Comparison of ENCODE assay signal across 9 cellular contexts in the genomic region with DNA sequence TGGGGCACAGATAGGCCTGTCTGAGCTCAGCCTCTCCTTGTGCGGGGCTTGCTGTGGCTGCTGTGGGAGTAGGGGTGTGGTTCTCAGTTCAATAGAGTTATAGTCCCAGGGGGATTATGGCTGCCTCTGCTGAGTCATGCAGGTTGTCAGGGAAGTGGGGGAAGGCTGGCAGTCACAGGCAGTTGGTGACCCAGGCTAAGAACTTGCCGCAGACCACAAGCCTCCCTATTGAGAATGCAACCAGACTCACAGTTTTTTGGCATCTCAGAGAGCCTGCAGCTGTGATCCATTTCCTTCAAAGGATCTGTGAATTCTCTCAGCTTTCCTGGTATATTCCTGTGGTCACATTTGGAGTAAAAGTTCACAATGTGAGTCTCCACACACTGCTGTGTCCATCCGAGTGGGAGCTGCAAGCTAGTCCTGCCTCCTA.
DNase-seq lines count a peak whose midpoint lies in the region; ATAC-seq and FAIRE-seq lines count a peak whose summit lies in the region.
"Had no signal": no experiment of that assay in that cellular context is flagged by ENCODE, and none has a peak within 500 bp of the region (broad histone marks: within the 10 kb centered on the region; RNA-seq: fewer than 3 reads in every experiment).

No MANE protein-coding gene starts in this region.

- no peaks in the 10 kb centered on the region for H3K36me3 ChIP-seq in skeletal muscle satellite cell (ENCODE audit: insufficient read depth, low read length)
- no peaks in the 10 kb centered on the region for H3K36me3 ChIP-seq in effector memory CD4-positive, alpha-beta T cell (ENCODE audit: control insufficient read depth, insufficient read depth, low read length)

- no peak overlapping the region for H3K27ac ChIP-seq in effector memory CD4-positive, alpha-beta T cell (ENCODE audit: insufficient read depth, low read length, poor library complexity, severe bottlenecking)

- no peaks in the 10 kb centered on the region for H3K27me3 Mint-ChIP-seq in activated naive CD8-positive, alpha-beta T cell treated with anti-CD3 and anti-CD28 coated beads for 36 hours

- H3K36me3 Mint-ChIP-seq in activated naive CD8-positive, alpha-beta T cell treated with anti-CD3 and anti-CD28 coated beads for 36 hours, result no peaks in the 10 kb centered on the region

- peak; percentile 94 for ATAC-seq in GM21423 (IDR thresholded peaks at IDR 0.05; ENCODE audit: unreplicated experiment)
- no peak for ATAC-seq in activated CD4-positive, CD25-positive, alpha-beta regulatory T cell treated with anti-CD3 and anti-CD28 coated beads, Interleukin-2, amount 50 U/mL, for 24 hours

- no peak overlapping the region for H3K4me3 Mint-ChIP-seq in activated naive CD8-positive, alpha-beta T cell treated with anti-CD3 and anti-CD28 coated beads for 36 hours

- H3K9me3 Mint-ChIP-seq in activated naive CD8-positive, alpha-beta T cell treated with anti-CD3 and anti-CD28 coated beads for 36 hours, result no peaks in the 10 kb centered on the region

- no peaks in the 10 kb centered on the region for H3K27me3 ChIP-seq in skeletal muscle satellite cell (ENCODE audit: control insufficient read depth, insufficient read depth, low read length)
- no peaks in the 10 kb centered on the region for H3K27me3 ChIP-seq in effector memory CD4-positive, alpha-beta T cell (replicated peaks; ENCODE audit: control insufficient read depth, insufficient read depth, low read length, poor library complexity, severe bottlenecking)

- H3K4me2 ChIP-seq in skeletal muscle satellite cell (ENCODE audit: low read length), result peak overlapping the region; percentile 52

- H3K27ac Mint-ChIP-seq in activated naive CD8-positive, alpha-beta T cell treated with anti-CD3 and anti-CD28 coated beads for 36 hours, result no peak overlapping the region

- FAIRE-seq in HTR-8/SVneo (lab: Jason Lieb, UNC), result no peak

- peaks cover 14% of the 10 kb centered on the region for H3K4me1 ChIP-seq in skeletal muscle satellite cell (ENCODE audit: control insufficient read depth, insufficient read depth, low read length)
- no peaks in the 10 kb centered on the region for H3K4me1 ChIP-seq in effector memory CD4-positive, alpha-beta T cell (ENCODE audit: control insufficient read depth, insufficient read depth, low read length, poor library complexity, severe bottlenecking)

- no peaks in the 10 kb centered on the region for H3K9me3 ChIP-seq in skeletal muscle satellite cell (replicated peaks; ENCODE audit: low read length)
- H3K9me3 ChIP-seq in effector memory CD4-positive, alpha-beta T cell (ENCODE audit: control insufficient read depth, low read length), result no peaks in the 10 kb centered on the region

- peaks cover 2% of the 10 kb centered on the region for H3K4me1 Mint-ChIP-seq in activated naive CD8-positive, alpha-beta T cell treated with anti-CD3 and anti-CD28 coated beads for 36 hours

- DNase-seq in EH (ENCODE audit: low read depth), result peak; percentile 57
- DNase-seq in HTR-8/SVneo (ENCODE audit: insufficient read length, low spot score), result peak; percentile 12
- DNase-seq in activated naive CD8-positive, alpha-beta T cell treated with anti-CD3 and anti-CD28 coated beads for 36 hours, result peak; percentile 3
- DNase-seq in effector memory CD4-positive, alpha-beta T cell, result no peak
- DNase-seq in DMS114 treated with DMSO at 0.1 percent for 48 hours (lab: John Stamatoyannopoulos, UW; ENCODE audit: unreplicated experiment), result no peak

- no peak overlapping the region for H3K9ac ChIP-seq in skeletal muscle satellite cell (ENCODE audit: low read depth, low read length)

- no peak overlapping the region for H3K4me3 ChIP-seq in skeletal muscle satellite cell (ENCODE audit: low read length)
- H3K4me3 ChIP-seq in effector memory CD4-positive, alpha-beta T cell (ENCODE audit: insufficient read depth, low read depth, low read length, poor library complexity, severe bottlenecking), result no peak overlapping the region
- H3K4me3 ChIP-seq: lung had no signal

Comparison
In these comparisons a context has a peak if more than half of its experiments do, and no peak if none do; other contexts are left out.
1. DNase-seq: peak in EH (single experiment), HTR-8/SVneo (single experiment) and activated naive CD8-positive, alpha-beta T cell treated with anti-CD3 and anti-CD28 coated beads for 36 hours (single experiment); none in effector memory CD4-positive, alpha-beta T cell (0 of 3) and DMS114 treated with DMSO at 0.1 percent for 48 hours (single experiment).